In the genomic region with DNA sequence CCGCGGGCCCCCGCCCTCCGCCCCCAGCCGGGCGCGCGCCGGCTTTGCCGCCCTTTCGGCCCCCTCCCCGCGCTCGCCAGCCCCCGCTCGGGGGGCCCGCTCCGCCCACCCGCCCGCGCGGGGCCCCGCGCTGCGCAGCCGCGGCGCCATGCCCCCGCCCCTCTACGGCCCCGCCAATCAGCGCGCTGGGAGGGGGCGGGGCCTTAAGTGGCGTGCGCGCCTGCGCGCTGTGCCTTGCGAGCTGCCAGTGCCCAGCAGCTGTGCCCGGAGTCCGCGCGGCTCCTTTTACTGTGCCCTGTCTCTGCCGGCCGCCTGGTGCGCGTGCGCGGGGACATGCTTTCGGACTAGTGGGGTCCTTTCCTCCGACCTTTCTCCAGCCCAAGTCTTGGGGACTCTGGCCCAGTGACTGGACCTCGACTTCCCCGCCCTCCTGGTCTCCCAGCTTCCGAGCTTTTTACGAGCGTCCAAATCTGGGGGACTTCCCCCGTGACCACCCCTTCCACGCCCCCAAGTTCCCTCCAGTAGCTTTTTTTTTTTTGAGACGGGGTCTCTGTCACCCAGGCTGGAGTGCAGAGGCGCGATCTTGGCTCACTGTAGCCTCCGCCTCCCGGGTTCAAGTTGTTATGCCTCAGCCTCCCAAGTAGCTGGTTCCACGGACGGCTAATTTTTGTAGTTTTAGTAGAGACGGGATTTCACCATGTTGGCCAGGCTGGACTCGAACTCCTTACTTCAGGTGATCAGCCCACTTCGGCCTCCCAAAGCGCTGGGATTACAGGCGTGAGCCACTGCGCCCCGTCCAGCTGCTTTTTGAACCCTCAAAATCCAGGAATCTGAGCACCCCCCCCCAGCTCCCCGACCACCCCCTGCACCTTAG, we compare ENCODE assay signal across 8 cellular contexts. TPM values are rescaled to one million over a fixed set of nuclear protein-coding genes. Genes with fewer than 3 reads are reported as not detected.
DNase-seq lines count a peak whose midpoint lies in the region; ATAC-seq, FAIRE-seq and TF ChIP-seq lines count a peak whose summit lies in the region.

A gene with protein sequence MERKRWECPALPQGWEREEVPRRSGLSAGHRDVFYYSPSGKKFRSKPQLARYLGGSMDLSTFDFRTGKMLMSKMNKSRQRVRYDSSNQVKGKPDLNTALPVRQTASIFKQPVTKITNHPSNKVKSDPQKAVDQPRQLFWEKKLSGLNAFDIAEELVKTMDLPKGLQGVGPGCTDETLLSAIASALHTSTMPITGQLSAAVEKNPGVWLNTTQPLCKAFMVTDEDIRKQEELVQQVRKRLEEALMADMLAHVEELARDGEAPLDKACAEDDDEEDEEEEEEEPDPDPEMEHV (minus strand): TSS at position 111 of the 874 bp plus-strand sequence. CDS start 234 bp downstream, outside the sequence.

- no peaks in the 10 kb centered on the region for H3K9me3 ChIP-seq in right atrium auricular region

- peak; percentile 48; the same call in 1 of the 2 replicates for TF ChIP-seq POLR2A in GM12892 (IDR thresholded peaks at IDR 0.05; ENCODE audit: low read depth, low read length)

- peak within 1 kb of the TSS; percentile 88 for H3K4me3 Mint-ChIP-seq in T-helper 1 cell treated with Interleukin-12 subunit alpha and Interleukin-12 subunit beta and Interleukin-4 antibody, amounts not matched to agents 30 μg/mL and 1 μg/mL, for 36 hours

- TF ChIP-seq CTCF in right atrium auricular region (IDR thresholded peaks at IDR 0.05) = peak in 1 of 2 donors; percentile 28

- H3K36me3 Mint-ChIP-seq in T-helper 1 cell treated with Interleukin-12 subunit alpha and Interleukin-12 subunit beta and Interleukin-4 antibody, amounts not matched to agents 30 μg/mL and 1 μg/mL, for 36 hours (ENCODE audit: low read depth) = peaks cover 11% of the 10 kb centered on the region

- DNase-seq in GM12892 (ENCODE audit: insufficient read length) = peak; percentile 97
- DNase-seq in NCI-H146 treated with DMSO at 0.1 percent for 48 hours (lab: John Stamatoyannopoulos, UW; ENCODE audit: unreplicated experiment) = peak; percentile 53
- peak in 55 of 56 donors; percentile 43 to 95 (median 85) for DNase-seq in amygdala (lab: John Stamatoyannopoulos, UW)
- DNase-seq in right atrium auricular region (ENCODE audit: low spot score) = peak; percentile 93
- DNase-seq in pulmonary artery endothelial cell (ENCODE audit: low read depth, low spot score) = peak; percentile 82
- DNase-seq in urothelium cell line (ENCODE audit: low spot score) = peak; percentile 95

- H3K27me3 ChIP-seq in right atrium auricular region = no peaks in the 10 kb centered on the region

- peak within 1 kb of the TSS; percentile 89 for H3K27ac Mint-ChIP-seq in T-helper 1 cell treated with Interleukin-12 subunit alpha and Interleukin-12 subunit beta and Interleukin-4 antibody, amounts not matched to agents 30 μg/mL and 1 μg/mL, for 36 hours

- H3K9me3 Mint-ChIP-seq in T-helper 1 cell treated with Interleukin-12 subunit alpha and Interleukin-12 subunit beta and Interleukin-4 antibody, amounts not matched to agents 30 μg/mL and 1 μg/mL, for 36 hours = no peaks in the 10 kb centered on the region

- peak within 1 kb of the TSS; percentile 86 to 96 for H3K27ac ChIP-seq in right atrium auricular region

- peak; percentile 95 for FAIRE-seq in GM12892 (lab: Jason Lieb, UNC)
- no peak for FAIRE-seq in urothelium cell line (lab: Jason Lieb, UNC)

- peak within 1 kb of the TSS; percentile 79 to 87 for H3K4me3 ChIP-seq in right atrium auricular region

- peaks cover 0 to 34% of the 10 kb centered on the region in 2 donors for H3K4me1 ChIP-seq in right atrium auricular region

- H3K27me3 Mint-ChIP-seq in T-helper 1 cell treated with Interleukin-12 subunit alpha and Interleukin-12 subunit beta and Interleukin-4 antibody, amounts not matched to agents 30 μg/mL and 1 μg/mL, for 36 hours (ENCODE audit: low read depth) = no peaks in the 10 kb centered on the region

- ATAC-seq in HG02852 (IDR thresholded peaks at IDR 0.05; ENCODE audit: unreplicated experiment) = peak; percentile 52

- peaks cover 14% of the 10 kb centered on the region for H3K4me1 Mint-ChIP-seq in T-helper 1 cell treated with Interleukin-12 subunit alpha and Interleukin-12 subunit beta and Interleukin-4 antibody, amounts not matched to agents 30 μg/mL and 1 μg/mL, for 36 hours (ENCODE audit: low read depth)

- peaks cover 19% of the 10 kb centered on the region for H3K36me3 ChIP-seq in right atrium auricular region

RNA-seq across cellular contexts. Expression of the gene that starts here (rescaled TPM):
- 12.4 TPM for polyA plus RNA-seq in GM12892 (2012; ENCODE audit: missing spikeins)
- total RNA-seq in right atrium auricular region (10 to 100 TPM; 64.3 to 86.8 TPM), pulmonary artery endothelial cell (124 and 158 TPM in 2 replicates)

Comparison
In these comparisons a context has a peak if more than half of its experiments do, and no peak if none do; other contexts are left out.
1. Peak in every context shown above with its lines: DNase-seq, ATAC-seq, H3K4me3 ChIP-seq and H3K27ac ChIP-seq.